9 cellular contexts compared by ENCODE assay signal in genomic region chr2:62014102-62014501, GRCh38.
DNase-seq lines count a peak whose midpoint lies in the region; ATAC-seq and TF ChIP-seq lines count a peak whose summit lies in the region.
"Had no signal": no experiment of that assay in that cellular context is flagged by ENCODE, and none has a peak within 500 bp of the region (broad histone marks: within the 10 kb centered on the region; RNA-seq: fewer than 3 reads in every experiment).

No MANE protein-coding gene starts in this region.

- H3K27me3 Mint-ChIP-seq in Calu3 (ENCODE audit: unreplicated experiment): no peaks in the 10 kb centered on the region

- intact Hi-C loops in upper lobe of right lung (cut with DNase I): no loop called here
- intact Hi-C loops in Calu3 (cut with micrococcal nuclease; ENCODE audit: unreplicated experiment): no loop called here

- H3K27ac ChIP-seq in upper lobe of right lung: no peak overlapping the region
- H3K27ac ChIP-seq: BLaER1 treated with 17β-estradiol and CSF1 and Interleukin-3, amounts not matched to agents 10 nM and 100 nM had no signal

- no TSS peak for BruUV-seq in Calu3 (replicated peaks; lab: Mats Ljungman, UMichigan)

- H3K4me1 Mint-ChIP-seq in Calu3 (ENCODE audit: low read depth, unreplicated experiment): no peaks in the 10 kb centered on the region

- ATAC-seq in upper lobe of right lung (peak; percentile 89), HG03565 (IDR thresholded peaks at IDR 0.05; ENCODE audit: unreplicated experiment) (no peak)

- no peak overlapping the region for H3K4me3 ChIP-seq in astrocyte of the spinal cord (ENCODE audit: low read depth, low read length)
- no peak overlapping the region for H3K4me3 ChIP-seq in upper lobe of right lung
- H3K4me3 ChIP-seq: BLaER1 treated with 17β-estradiol and CSF1 and Interleukin-3, amounts not matched to agents 10 nM and 100 nM had no signal

- CTCF ChIA-PET in Calu3 (lab: Charles Lee): no interaction called here

- H3K36me3 Mint-ChIP-seq in Calu3 (ENCODE audit: insufficient read depth, unreplicated experiment): no peaks in the 10 kb centered on the region

- no peaks in the 10 kb centered on the region for H3K9me3 ChIP-seq in upper lobe of right lung

- H3K9me3 Mint-ChIP-seq in Calu3 (ENCODE audit: low read depth, unreplicated experiment): no peaks in the 10 kb centered on the region

- DNase-seq in NOMO-1 (lab: John Stamatoyannopoulos, UW; ENCODE audit: unreplicated experiment in 2 of 2) (peak; percentile 13 to 37), NOMO-1 treated with dmso at 0.1 percent for 144 hours (lab: John Stamatoyannopoulos, UW; ENCODE audit: unreplicated experiment) (no peak), astrocyte of the spinal cord (ENCODE audit: low read depth, low spot score) (peak; percentile 83), iris pigment epithelial cell (ENCODE audit: low read depth) (peak; percentile 79), upper lobe of right lung (no peak), Calu3 (no peak), GM13976 (ENCODE audit: low spot score) (no peak)

- peaks cover 11% of the 10 kb centered on the region for H3K4me1 ChIP-seq in upper lobe of right lung

- no peaks in the 10 kb centered on the region for H3K36me3 ChIP-seq in upper lobe of right lung
- H3K36me3 ChIP-seq: BLaER1 treated with 17β-estradiol and CSF1 and Interleukin-3, amounts not matched to agents 10 nM and 100 nM had no signal

- H3K4me3 Mint-ChIP-seq in Calu3 (ENCODE audit: low read depth, unreplicated experiment): no peak overlapping the region

- in situ Hi-C loops in astrocyte of the spinal cord (cut with HindIII; ENCODE audit: low sequenced_read_pairs): no loop called here
- in situ Hi-C loops in GM13976 (cut with MboI; ENCODE audit: low sequenced_read_pairs, unreplicated experiment): no loop called here

- peak; percentile 40 for TF ChIP-seq CTCF in astrocyte of the spinal cord (IDR thresholded peaks at IDR 0.05; ENCODE audit: low read depth, low read length)
- peak; percentile 26 for TF ChIP-seq CTCF in upper lobe of right lung (IDR thresholded peaks at IDR 0.05)
- no peak for TF ChIP-seq CTCF in Calu3 (IDR thresholded peaks at IDR 0.05; ENCODE audit: unreplicated experiment)
- TF ChIP-seq CTCF in GM13976 (IDR thresholded peaks at IDR 0.05; ENCODE audit: borderline replicate concordance, control extremely low read depth, extremely low read depth, insufficient read depth, missing control alignments): no peak

- no peak overlapping the region for H3K27ac Mint-ChIP-seq in Calu3 (ENCODE audit: unreplicated experiment)

- no peaks in the 10 kb centered on the region for H3K27me3 ChIP-seq in upper lobe of right lung
- H3K27me3 ChIP-seq: BLaER1 treated with 17β-estradiol and CSF1 and Interleukin-3, amounts not matched to agents 10 nM and 100 nM had no signal

Comparison
In these comparisons a context has a peak if more than half of its experiments do, and no peak if none do; other contexts are left out.
1. DNase-seq: peak in NOMO-1 (2 of 2), astrocyte of the spinal cord (single experiment) and iris pigment epithelial cell (single experiment); none in NOMO-1 treated with dmso at 0.1 percent for 144 hours (single experiment), upper lobe of right lung (single experiment), Calu3 (single experiment) and GM13976 (single experiment).
2. CTCF ChIP-seq: peak in astrocyte of the spinal cord (single experiment) and upper lobe of right lung (single experiment); none in Calu3 (single experiment) and GM13976 (single experiment).